Comparison of ENCODE assay signal across 2 cellular contexts in the genomic region with DNA sequence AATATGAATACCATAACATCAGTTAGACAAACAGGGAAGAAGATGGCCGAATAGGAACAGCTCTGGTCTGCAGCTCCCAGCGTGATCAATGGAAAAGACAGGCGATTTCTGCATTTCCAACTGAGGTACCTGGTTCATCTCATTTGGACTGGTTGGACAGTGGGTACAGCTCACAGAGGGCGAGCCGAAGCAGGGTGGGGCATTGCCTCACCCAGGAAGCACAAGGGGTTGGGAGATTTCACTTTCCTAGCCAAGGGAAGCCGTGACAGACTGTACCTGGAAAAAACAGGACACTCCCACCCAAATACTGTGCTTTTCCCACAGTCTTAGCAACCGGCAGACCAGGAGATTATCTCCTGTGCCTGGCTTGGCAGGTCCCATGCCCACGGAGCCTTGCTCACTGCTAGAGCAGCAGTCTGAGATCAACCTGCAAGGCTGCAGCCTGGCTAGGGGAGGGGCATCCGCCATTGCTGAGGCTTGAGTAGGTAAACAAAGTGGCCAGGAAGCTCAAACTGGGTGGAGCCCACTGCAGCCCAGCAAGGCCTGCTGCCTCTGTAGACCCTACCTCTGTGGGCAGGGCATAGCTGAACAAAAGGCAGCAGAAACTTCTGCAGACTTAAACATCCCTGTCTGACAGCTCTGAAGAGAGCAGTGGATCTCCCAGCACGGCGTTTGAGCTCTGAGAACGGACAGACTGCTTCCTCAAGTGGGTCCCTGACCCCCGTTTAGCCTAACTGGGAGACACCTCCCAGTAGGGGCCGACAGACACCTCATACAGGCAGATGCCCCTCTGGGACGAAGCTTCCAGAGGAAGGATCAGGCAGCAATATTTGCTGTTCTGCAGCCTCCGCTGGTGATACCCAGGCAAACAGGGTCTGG.
TF ChIP-seq lines count a peak whose summit lies in the region.
"Not testable (repeated sequence)": the region's sequence is repeated elsewhere in the genome, so short reads cannot be mapped to it uniquely, and the experiment has no call there.

No MANE protein-coding gene starts in this region.

TF ChIP-seq in K562, 482 proteins besides CTCF, POLR2A, EP300 and RAD21:
- TF ChIP-seq, protein P1, sequence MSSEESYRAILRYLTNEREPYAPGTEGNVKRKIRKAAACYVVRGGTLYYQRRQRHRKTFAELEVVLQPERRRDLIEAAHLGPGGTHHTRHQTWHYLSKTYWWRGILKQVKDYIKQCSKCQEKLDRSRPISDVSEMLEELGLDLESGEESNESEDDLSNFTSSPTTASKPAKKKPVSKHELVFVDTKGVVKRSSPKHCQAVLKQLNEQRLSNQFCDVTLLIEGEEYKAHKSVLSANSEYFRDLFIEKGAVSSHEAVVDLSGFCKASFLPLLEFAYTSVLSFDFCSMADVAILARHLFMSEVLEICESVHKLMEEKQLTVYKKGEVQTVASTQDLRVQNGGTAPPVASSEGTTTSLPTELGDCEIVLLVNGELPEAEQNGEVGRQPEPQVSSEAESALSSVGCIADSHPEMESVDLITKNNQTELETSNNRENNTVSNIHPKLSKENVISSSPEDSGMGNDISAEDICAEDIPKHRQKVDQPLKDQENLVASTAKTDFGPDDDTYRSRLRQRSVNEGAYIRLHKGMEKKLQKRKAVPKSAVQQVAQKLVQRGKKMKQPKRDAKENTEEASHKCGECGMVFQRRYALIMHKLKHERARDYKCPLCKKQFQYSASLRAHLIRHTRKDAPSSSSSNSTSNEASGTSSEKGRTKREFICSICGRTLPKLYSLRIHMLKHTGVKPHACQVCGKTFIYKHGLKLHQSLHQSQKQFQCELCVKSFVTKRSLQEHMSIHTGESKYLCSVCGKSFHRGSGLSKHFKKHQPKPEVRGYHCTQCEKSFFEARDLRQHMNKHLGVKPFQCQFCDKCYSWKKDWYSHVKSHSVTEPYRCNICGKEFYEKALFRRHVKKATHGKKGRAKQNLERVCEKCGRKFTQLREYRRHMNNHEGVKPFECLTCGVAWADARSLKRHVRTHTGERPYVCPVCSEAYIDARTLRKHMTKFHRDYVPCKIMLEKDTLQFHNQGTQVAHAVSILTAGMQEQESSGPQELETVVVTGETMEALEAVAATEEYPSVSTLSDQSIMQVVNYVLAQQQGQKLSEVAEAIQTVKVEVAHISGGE (CRISPR knock-in tag; IDR thresholded peaks at IDR 0.05) = peak in 1 of 3 experiments; percentile 43; a peak in 2 of 6 replicates
- TF ChIP-seq YY1 (IDR thresholded peaks at IDR 0.05; ENCODE audit: borderline replicate concordance in 1 of 3, control insufficient read depth in 1 of 3, extremely low read depth in 1 of 3, insufficient read depth in 3 of 3, insufficient read length in 1 of 3, insufficient replicate concordance in 2 of 3, low read depth in 1 of 3, low read length in 2 of 3) = peak in 1 of 3 experiments; percentile 36

TF ChIP-seq in HepG2, 621 proteins besides CTCF, POLR2A, EP300 and RAD21 (continued from another document and continues in another):
- TF ChIP-seq, protein P2, sequence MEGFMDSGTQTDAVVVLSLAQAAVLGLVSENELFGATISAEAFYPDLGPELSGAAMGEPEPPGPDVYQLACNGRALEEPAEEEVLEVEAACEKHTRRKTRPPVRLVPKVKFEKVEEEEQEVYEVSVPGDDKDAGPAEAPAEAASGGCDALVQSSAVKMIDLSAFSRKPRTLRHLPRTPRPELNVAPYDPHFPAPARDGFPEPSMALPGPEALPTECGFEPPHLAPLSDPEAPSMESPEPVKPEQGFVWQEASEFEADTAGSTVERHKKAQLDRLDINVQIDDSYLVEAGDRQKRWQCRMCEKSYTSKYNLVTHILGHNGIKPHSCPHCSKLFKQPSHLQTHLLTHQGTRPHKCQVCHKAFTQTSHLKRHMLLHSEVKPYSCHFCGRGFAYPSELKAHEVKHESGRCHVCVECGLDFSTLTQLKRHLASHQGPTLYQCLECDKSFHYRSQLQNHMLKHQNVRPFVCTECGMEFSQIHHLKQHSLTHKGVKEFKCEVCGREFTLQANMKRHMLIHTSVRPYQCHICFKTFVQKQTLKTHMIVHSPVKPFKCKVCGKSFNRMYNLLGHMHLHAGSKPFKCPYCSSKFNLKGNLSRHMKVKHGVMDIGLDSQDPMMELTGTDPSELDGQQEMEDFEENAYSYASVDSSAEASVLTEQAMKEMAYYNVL (CRISPR knock-in tag; IDR thresholded peaks at IDR 0.05; ENCODE audit: borderline replicate concordance) = 0 out of 2 replicates have a peak, but pooled peaks have one; percentile 15
- TF ChIP-seq ZNF225 (CRISPR knock-in tag; IDR thresholded peaks at IDR 0.05) (peak; percentile 74; the same call in 1 of the 2 replicates), ZNF567 (CRISPR knock-in tag; IDR thresholded peaks at IDR 0.05; ENCODE audit: borderline replicate concordance) (0 out of 2 replicates have a peak, but pooled peaks have one; percentile 70), KAT8 (CRISPR knock-in tag; IDR thresholded peaks at IDR 0.05) (peak; percentile 84), TEAD3 (CRISPR knock-in tag; optimal IDR thresholded peaks at IDR 0.05; ENCODE audit: borderline replicate concordance) (peak; percentile 58), SP1 (CRISPR knock-in tag; IDR thresholded peaks at IDR 0.05) (peak; percentile 45; the same call in 1 of the 2 replicates), ETV5 (CRISPR knock-in tag; IDR thresholded peaks at IDR 0.05; ENCODE audit: borderline replicate concordance) (peak; percentile 34; the same call in 1 of the 2 replicates), FOXJ3 (CRISPR knock-in tag; IDR thresholded peaks at IDR 0.05; ENCODE audit: borderline replicate concordance) (0 out of 2 replicates have a peak, but pooled peaks have one; percentile 14), ZNF501 (CRISPR knock-in tag; IDR thresholded peaks at IDR 0.05) (peak; percentile 84), KDM3A (CRISPR knock-in tag; IDR thresholded peaks at IDR 0.05; ENCODE audit: low read depth) (peak; percentile 37; the same call in 1 of the 2 replicates), ZNF12 (CRISPR knock-in tag; IDR thresholded peaks at IDR 0.05) (peak; percentile 49; the same call in 1 of the 2 replicates), ELF3 (CRISPR knock-in tag; IDR thresholded peaks at IDR 0.05) (peak; percentile 47), ZNF232 (CRISPR knock-in tag; IDR thresholded peaks at IDR 0.05; ENCODE audit: borderline replicate concordance) (0 out of 2 replicates have a peak, but pooled peaks have one; percentile 36), BORCS8-MEF2B (CRISPR knock-in tag; IDR thresholded peaks at IDR 0.05) (peak; percentile 78; the same call in 1 of the 2 replicates), ZNF629 (CRISPR knock-in tag; conservative IDR thresholded peaks at IDR 0.05) (0 out of 2 replicates have a peak, but pooled peaks have one; percentile 13), ZNF230 (CRISPR knock-in tag; IDR thresholded peaks at IDR 0.05) (0 out of 2 replicates have a peak, but pooled peaks have one; percentile 36), FOXA1 (CRISPR knock-in tag; IDR thresholded peaks at IDR 0.05) (peak; percentile 89), ZNF317 (CRISPR knock-in tag; IDR thresholded peaks at IDR 0.05) (peak; percentile 74), NR2C2 (CRISPR knock-in tag; IDR thresholded peaks at IDR 0.05; ENCODE audit: borderline replicate concordance) (peak; percentile 46; the same call in 1 of the 2 replicates), BRD4 (CRISPR knock-in tag; IDR thresholded peaks at IDR 0.05) (peak; percentile 31; the same call in 1 of the 2 replicates), YEATS2 (CRISPR knock-in tag; IDR thresholded peaks at IDR 0.05; ENCODE audit: borderline replicate concordance) (peak; percentile 12; the same call in 1 of the 2 replicates), ZNF790 (CRISPR knock-in tag; IDR thresholded peaks at IDR 0.05; ENCODE audit: borderline replicate concordance) (0 out of 2 replicates have a peak, but pooled peaks have one; percentile 34), YY1 (IDR thresholded peaks at IDR 0.05; ENCODE audit: insufficient read depth, insufficient replicate concordance, low read depth, low read length) (peak; percentile 86), ZBTB38 (CRISPR knock-in tag; IDR thresholded peaks at IDR 0.05) (0 out of 2 replicates have a peak, but pooled peaks have one; percentile 41), RXRA (CRISPR knock-in tag; IDR thresholded peaks at IDR 0.05) (peak; percentile 47; the same call in 1 of the 2 replicates), ZNF350 (CRISPR knock-in tag; IDR thresholded peaks at IDR 0.05; ENCODE audit: borderline replicate concordance, low read depth) (peak; percentile 63; the same call in 1 of the 2 replicates), FOXO1 (CRISPR knock-in tag; IDR thresholded peaks at IDR 0.05) (peak; percentile 49; the same call in 1 of the 2 replicates), PHF20 (CRISPR knock-in tag; IDR thresholded peaks at IDR 0.05) (peak; percentile 53), ZSCAN29 (CRISPR knock-in tag; conservative IDR thresholded peaks at IDR 0.05) (0 out of 2 replicates have a peak, but pooled peaks have one; percentile 35)
- TF ChIP-seq SP1, FOXA1 (IDR thresholded peaks at IDR 0.05): not testable (repeated sequence)
- TF ChIP-seq, protein P3, sequence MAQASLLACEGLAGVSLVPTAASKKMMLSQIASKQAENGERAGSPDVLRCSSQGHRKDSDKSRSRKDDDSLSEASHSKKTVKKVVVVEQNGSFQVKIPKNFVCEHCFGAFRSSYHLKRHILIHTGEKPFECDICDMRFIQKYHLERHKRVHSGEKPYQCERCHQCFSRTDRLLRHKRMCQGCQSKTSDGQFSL (CRISPR knock-in tag; IDR thresholded peaks at IDR 0.05) = peak; percentile 5; the same call in 1 of the 2 replicates
- TF ChIP-seq, protein P4, sequence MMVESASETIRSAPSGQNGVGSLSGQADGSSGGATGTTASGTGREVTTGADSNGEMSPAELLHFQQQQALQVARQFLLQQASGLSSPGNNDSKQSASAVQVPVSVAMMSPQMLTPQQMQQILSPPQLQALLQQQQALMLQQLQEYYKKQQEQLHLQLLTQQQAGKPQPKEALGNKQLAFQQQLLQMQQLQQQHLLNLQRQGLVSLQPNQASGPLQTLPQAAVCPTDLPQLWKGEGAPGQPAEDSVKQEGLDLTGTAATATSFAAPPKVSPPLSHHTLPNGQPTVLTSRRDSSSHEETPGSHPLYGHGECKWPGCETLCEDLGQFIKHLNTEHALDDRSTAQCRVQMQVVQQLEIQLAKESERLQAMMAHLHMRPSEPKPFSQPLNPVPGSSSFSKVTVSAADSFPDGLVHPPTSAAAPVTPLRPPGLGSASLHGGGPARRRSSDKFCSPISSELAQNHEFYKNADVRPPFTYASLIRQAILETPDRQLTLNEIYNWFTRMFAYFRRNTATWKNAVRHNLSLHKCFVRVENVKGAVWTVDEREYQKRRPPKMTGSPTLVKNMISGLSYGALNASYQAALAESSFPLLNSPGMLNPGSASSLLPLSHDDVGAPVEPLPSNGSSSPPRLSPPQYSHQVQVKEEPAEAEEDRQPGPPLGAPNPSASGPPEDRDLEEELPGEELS (CRISPR knock-in tag; IDR thresholded peaks at IDR 0.05) = 0 out of 2 replicates have a peak, but pooled peaks have one; percentile 22
- TF ChIP-seq, protein P5, sequence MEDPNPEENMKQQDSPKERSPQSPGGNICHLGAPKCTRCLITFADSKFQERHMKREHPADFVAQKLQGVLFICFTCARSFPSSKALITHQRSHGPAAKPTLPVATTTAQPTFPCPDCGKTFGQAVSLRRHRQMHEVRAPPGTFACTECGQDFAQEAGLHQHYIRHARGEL (CRISPR knock-in tag; IDR thresholded peaks at IDR 0.05) = peak; percentile 8; the same call in 1 of the 2 replicates
- TF ChIP-seq, protein P6, sequence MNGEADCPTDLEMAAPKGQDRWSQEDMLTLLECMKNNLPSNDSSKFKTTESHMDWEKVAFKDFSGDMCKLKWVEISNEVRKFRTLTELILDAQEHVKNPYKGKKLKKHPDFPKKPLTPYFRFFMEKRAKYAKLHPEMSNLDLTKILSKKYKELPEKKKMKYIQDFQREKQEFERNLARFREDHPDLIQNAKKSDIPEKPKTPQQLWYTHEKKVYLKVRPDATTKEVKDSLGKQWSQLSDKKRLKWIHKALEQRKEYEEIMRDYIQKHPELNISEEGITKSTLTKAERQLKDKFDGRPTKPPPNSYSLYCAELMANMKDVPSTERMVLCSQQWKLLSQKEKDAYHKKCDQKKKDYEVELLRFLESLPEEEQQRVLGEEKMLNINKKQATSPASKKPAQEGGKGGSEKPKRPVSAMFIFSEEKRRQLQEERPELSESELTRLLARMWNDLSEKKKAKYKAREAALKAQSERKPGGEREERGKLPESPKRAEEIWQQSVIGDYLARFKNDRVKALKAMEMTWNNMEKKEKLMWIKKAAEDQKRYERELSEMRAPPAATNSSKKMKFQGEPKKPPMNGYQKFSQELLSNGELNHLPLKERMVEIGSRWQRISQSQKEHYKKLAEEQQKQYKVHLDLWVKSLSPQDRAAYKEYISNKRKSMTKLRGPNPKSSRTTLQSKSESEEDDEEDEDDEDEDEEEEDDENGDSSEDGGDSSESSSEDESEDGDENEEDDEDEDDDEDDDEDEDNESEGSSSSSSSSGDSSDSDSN (CRISPR knock-in tag; IDR thresholded peaks at IDR 0.05) = peak; percentile 30; the same call in 1 of the 2 replicates
- TF ChIP-seq, protein P7, sequence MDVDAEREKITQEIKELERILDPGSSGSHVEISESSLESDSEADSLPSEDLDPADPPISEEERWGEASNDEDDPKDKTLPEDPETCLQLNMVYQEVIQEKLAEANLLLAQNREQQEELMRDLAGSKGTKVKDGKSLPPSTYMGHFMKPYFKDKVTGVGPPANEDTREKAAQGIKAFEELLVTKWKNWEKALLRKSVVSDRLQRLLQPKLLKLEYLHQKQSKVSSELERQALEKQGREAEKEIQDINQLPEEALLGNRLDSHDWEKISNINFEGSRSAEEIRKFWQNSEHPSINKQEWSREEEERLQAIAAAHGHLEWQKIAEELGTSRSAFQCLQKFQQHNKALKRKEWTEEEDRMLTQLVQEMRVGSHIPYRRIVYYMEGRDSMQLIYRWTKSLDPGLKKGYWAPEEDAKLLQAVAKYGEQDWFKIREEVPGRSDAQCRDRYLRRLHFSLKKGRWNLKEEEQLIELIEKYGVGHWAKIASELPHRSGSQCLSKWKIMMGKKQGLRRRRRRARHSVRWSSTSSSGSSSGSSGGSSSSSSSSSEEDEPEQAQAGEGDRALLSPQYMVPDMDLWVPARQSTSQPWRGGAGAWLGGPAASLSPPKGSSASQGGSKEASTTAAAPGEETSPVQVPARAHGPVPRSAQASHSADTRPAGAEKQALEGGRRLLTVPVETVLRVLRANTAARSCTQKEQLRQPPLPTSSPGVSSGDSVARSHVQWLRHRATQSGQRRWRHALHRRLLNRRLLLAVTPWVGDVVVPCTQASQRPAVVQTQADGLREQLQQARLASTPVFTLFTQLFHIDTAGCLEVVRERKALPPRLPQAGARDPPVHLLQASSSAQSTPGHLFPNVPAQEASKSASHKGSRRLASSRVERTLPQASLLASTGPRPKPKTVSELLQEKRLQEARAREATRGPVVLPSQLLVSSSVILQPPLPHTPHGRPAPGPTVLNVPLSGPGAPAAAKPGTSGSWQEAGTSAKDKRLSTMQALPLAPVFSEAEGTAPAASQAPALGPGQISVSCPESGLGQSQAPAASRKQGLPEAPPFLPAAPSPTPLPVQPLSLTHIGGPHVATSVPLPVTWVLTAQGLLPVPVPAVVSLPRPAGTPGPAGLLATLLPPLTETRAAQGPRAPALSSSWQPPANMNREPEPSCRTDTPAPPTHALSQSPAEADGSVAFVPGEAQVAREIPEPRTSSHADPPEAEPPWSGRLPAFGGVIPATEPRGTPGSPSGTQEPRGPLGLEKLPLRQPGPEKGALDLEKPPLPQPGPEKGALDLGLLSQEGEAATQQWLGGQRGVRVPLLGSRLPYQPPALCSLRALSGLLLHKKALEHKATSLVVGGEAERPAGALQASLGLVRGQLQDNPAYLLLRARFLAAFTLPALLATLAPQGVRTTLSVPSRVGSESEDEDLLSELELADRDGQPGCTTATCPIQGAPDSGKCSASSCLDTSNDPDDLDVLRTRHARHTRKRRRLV (CRISPR knock-in tag; IDR thresholded peaks at IDR 0.05) = 0 out of 2 replicates have a peak, but pooled peaks have one; percentile 39
